Comparison of ENCODE assay signal across 18 cellular contexts in the genomic region with DNA sequence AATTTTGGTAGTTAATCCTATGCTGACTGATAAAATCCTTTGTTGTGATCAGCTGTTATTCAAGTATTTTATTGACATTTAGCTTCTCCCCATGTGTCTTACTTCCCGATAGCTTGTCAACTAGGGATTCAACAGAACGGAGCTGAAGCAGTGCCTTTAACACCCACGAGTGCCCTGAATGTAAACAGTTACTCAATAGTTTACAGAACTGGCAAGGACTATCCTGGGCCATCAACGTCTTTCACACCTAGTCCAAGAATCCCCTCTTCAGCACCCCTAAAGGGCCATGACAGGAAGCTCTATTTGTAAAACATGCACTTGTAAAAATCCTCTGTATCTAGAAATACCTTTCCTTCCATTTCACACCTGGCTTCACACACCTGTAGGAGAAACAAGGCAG. TPM values are rescaled to one million over a fixed set of nuclear protein-coding genes. Genes with fewer than 3 reads are reported as not detected.
A peak's percentile ranks its signal among the peaks of the same experiment; 100 is the strongest.
DNase-seq lines count a peak whose midpoint lies in the region; ATAC-seq and TF ChIP-seq lines count a peak whose summit lies in the region.
"Had no signal": no experiment of that assay in that cellular context is flagged by ENCODE, and none has a peak within 500 bp of the region (broad histone marks: within the 10 kb centered on the region; RNA-seq: fewer than 3 reads in every experiment).

No MANE protein-coding gene starts in this region.

- peak overlapping the region; percentile 39 for H3K27ac Mint-ChIP-seq in activated T-helper 17 cell treated with anti-CD3 and anti-CD28 coated beads, Interleukin-2, amount 50 U/mL, for 72 hours
- H3K27ac Mint-ChIP-seq in natural killer cell = peak overlapping the region; percentile 81 to 92
- H3K27ac Mint-ChIP-seq: GM23338 had no signal

- TF ChIP-seq CTCF in natural killer cell (IDR thresholded peaks at IDR 0.05) = no peak

- ATAC-seq in activated T-helper 17 cell treated with anti-CD3 and anti-CD28 coated beads, Interleukin-2, amount 50 U/mL, for 72 hours (replicated peaks) = no peak
- peak; percentile 34 for ATAC-seq in left colon
- ATAC-seq in natural killer cell = peak; percentile 44 to 51 (median 50)
- ATAC-seq in GM18873 (IDR thresholded peaks at IDR 0.05; ENCODE audit: low FRiP score, unreplicated experiment) = no peak
- no peak for ATAC-seq in HG03159 (IDR thresholded peaks at IDR 0.05; ENCODE audit: unreplicated experiment)
- ATAC-seq: GM23338, K562 had no signal

- H3K4me3 Mint-ChIP-seq in activated T-helper 17 cell treated with anti-CD3 and anti-CD28 coated beads, Interleukin-2, amount 50 U/mL, for 72 hours = peak overlapping the region; percentile 51
- H3K4me3 Mint-ChIP-seq in natural killer cell = peak overlapping the region; percentile 70
- H3K4me3 Mint-ChIP-seq: GM23338 had no signal

- H3K36me3 Mint-ChIP-seq in activated T-helper 17 cell treated with anti-CD3 and anti-CD28 coated beads, Interleukin-2, amount 50 U/mL, for 72 hours (ENCODE audit: low read depth) = peaks cover 58% of the 10 kb centered on the region
- no peaks in the 10 kb centered on the region for H3K36me3 Mint-ChIP-seq in natural killer cell

- DNase-seq in DMS53 (lab: John Stamatoyannopoulos, UW) (peak; percentile 8), DMS53 treated with DMSO at 0.1 percent for 48 hours (lab: John Stamatoyannopoulos, UW; ENCODE audit: unreplicated experiment) (no peak), left colon (no peak), natural killer cell (no peak), SHP77 (lab: John Stamatoyannopoulos, UW) (no peak)
- DNase-seq: AML-193, COR-L47, DMS 273 treated with DMSO at 0.1 percent for 48 hours, NCI-H1092 treated with DMSO at 0.1 percent for 48 hours, NCI-H146, NCI-H2107, NCI-H526, PC-9 had no signal

- H3K4me1 Mint-ChIP-seq in activated T-helper 17 cell treated with anti-CD3 and anti-CD28 coated beads, Interleukin-2, amount 50 U/mL, for 72 hours = peaks cover 34% of the 10 kb centered on the region
- peaks cover 66 to 76% of the 10 kb centered on the region in 2 donors for H3K4me1 Mint-ChIP-seq in natural killer cell

- H3K9me3 Mint-ChIP-seq in activated T-helper 17 cell treated with anti-CD3 and anti-CD28 coated beads, Interleukin-2, amount 50 U/mL, for 72 hours = no peaks in the 10 kb centered on the region
- H3K9me3 Mint-ChIP-seq in natural killer cell = no peaks in the 10 kb centered on the region
- H3K9me3 Mint-ChIP-seq: GM23338 had no signal

- H3K27me3 Mint-ChIP-seq in activated T-helper 17 cell treated with anti-CD3 and anti-CD28 coated beads, Interleukin-2, amount 50 U/mL, for 72 hours = no peaks in the 10 kb centered on the region
- H3K27me3 Mint-ChIP-seq in natural killer cell (ENCODE audit: low read depth in 2 of 2) = no peaks in the 10 kb centered on the region

- intact Hi-C loops in left colon (cut with DNase I, micrococcal nuclease) (no loop called here), natural killer cell (cut with micrococcal nuclease) (no loop called here)

RNA-seq across cellular contexts. Expression of gene SETD3, which starts 45.3 kb away (rescaled TPM):
- total RNA-seq in activated T-helper 17 cell treated with anti-CD3 and anti-CD28 coated beads, Interleukin-2, amount 50 U/mL, for 72 hours = 10 to 100 TPM; 32.8 to 53.2 TPM
- total RNA-seq in left colon = 10 to 100 TPM; 61.5 to 66.8 TPM
- 100 to 1,000 TPM; 111 to 160 (median 137) TPM for total RNA-seq in natural killer cell

RNA-seq across cellular contexts. Expression of gene CCNK, which starts 45.9 kb away (rescaled TPM):
- total RNA-seq in activated T-helper 17 cell treated with anti-CD3 and anti-CD28 coated beads, Interleukin-2, amount 50 U/mL, for 72 hours = 10 to 100 TPM; 65.7 to 89.0 TPM
- 10 to 100 TPM; 53.2 to 58.5 TPM for total RNA-seq in left colon
- 100 to 1,000 TPM; 155 to 168 (median 165) TPM for total RNA-seq in natural killer cell

Comparison
In these comparisons a context has a peak if more than half of its experiments do, and no peak if none do; other contexts are left out.
1. ATAC-seq: peak in left colon (single experiment) and natural killer cell (3 of 3); none in activated T-helper 17 cell treated with anti-CD3 and anti-CD28 coated beads, Interleukin-2, amount 50 U/mL, for 72 hours (single experiment), GM18873 (single experiment) and HG03159 (single experiment).